8 cellular contexts compared by ENCODE assay signal in genomic region chr1:161158316-161159016, GRCh38. TPM values are rescaled to one million over a fixed set of nuclear protein-coding genes. Genes with fewer than 3 reads are reported as not detected.
DNase-seq lines count a peak whose midpoint lies in the region; ATAC-seq and TF ChIP-seq lines count a peak whose summit lies in the region.

No MANE protein-coding gene starts in this region.

- H3F3A ChIP-seq in DOHH2 (ENCODE audit: control insufficient read depth, insufficient read depth): peaks cover 16% of the 10 kb centered on the region

- H3K9ac ChIP-seq in OCI-LY3 (ENCODE audit: low read length): peak overlapping the region; percentile 84; the same call in 1 of the 2 replicates
- no peak overlapping the region for H3K9ac ChIP-seq in endocrine pancreas (ENCODE audit: control insufficient read depth, insufficient read depth, low read length)

- DNase-seq in osteoblast (ENCODE audit: insufficient read length, low spot score, missing footprints) (no peak), EL (no peak)

- H3K4me1 ChIP-seq in DOHH2 (ENCODE audit: control insufficient read depth, low read length): peaks cover 28% of the 10 kb centered on the region
- H3K4me1 ChIP-seq in OCI-LY3 (ENCODE audit: low read length): peaks cover 18% of the 10 kb centered on the region
- peaks cover 5% of the 10 kb centered on the region for H3K4me1 ChIP-seq in endocrine pancreas (ENCODE audit: control insufficient read depth, insufficient read depth, low read length)
- peaks cover 18% of the 10 kb centered on the region for H3K4me1 ChIP-seq in osteoblast (ENCODE audit: insufficient read depth, low read length)

- H3K9me3 ChIP-seq in DOHH2 (ENCODE audit: control insufficient read depth, insufficient read depth, low read length): no peaks in the 10 kb centered on the region
- no peaks in the 10 kb centered on the region for H3K9me3 ChIP-seq in OCI-LY3 (ENCODE audit: insufficient read depth, low read length)
- no peaks in the 10 kb centered on the region for H3K9me3 ChIP-seq in endocrine pancreas (ENCODE audit: control insufficient read depth, low read length)
- H3K9me3 ChIP-seq in osteoblast (ENCODE audit: low read depth, low read length): no peaks in the 10 kb centered on the region

- H3K9me2 ChIP-seq in DOHH2 (replicated peaks; ENCODE audit: control insufficient read depth, low read length): no peaks in the 10 kb centered on the region

- H3K4me2 ChIP-seq in DOHH2 (ENCODE audit: low read length): peak overlapping the region; percentile 69
- H3K4me2 ChIP-seq in OCI-LY3 (ENCODE audit: low read length): peak overlapping the region; percentile 89
- H3K4me2 ChIP-seq in osteoblast (ENCODE audit: insufficient read depth, low read length): peak overlapping the region; percentile 90

- ATAC-seq in GM18517 (IDR thresholded peaks at IDR 0.05; ENCODE audit: unreplicated experiment) (no peak), GM18511 (IDR thresholded peaks at IDR 0.05; ENCODE audit: unreplicated experiment) (no peak), HG02885 (IDR thresholded peaks at IDR 0.05; ENCODE audit: poor library complexity, unreplicated experiment) (no peak)

- no peaks in the 10 kb centered on the region for H4K20me1 ChIP-seq in DOHH2 (ENCODE audit: control insufficient read depth, insufficient read depth, low read depth, low read length)
- no peaks in the 10 kb centered on the region for H4K20me1 ChIP-seq in OCI-LY3 (ENCODE audit: insufficient read depth, low read length)
- H4K20me1 ChIP-seq in osteoblast (ENCODE audit: insufficient read depth, low read length): no peaks in the 10 kb centered on the region

- H3K79me2 ChIP-seq in DOHH2 (ENCODE audit: control insufficient read depth, low read length) (peaks cover 33% of the 10 kb centered on the region), OCI-LY3 (ENCODE audit: low read length) (peaks cover 31% of the 10 kb centered on the region), osteoblast (ENCODE audit: insufficient read depth, low read length) (peaks cover 37% of the 10 kb centered on the region)

- no peaks in the 10 kb centered on the region for H3K27me3 ChIP-seq in DOHH2 (ENCODE audit: control insufficient read depth, low read length)
- H3K27me3 ChIP-seq in OCI-LY3 (ENCODE audit: low read depth, low read length): no peaks in the 10 kb centered on the region
- H3K27me3 ChIP-seq in endocrine pancreas (ENCODE audit: control insufficient read depth, insufficient read depth, low read length): no peaks in the 10 kb centered on the region
- no peaks in the 10 kb centered on the region for H3K27me3 ChIP-seq in osteoblast (ENCODE audit: insufficient read depth, low read length)

- no peak for TF ChIP-seq CTCF in DOHH2 (IDR thresholded peaks at IDR 0.05; ENCODE audit: low read depth, low read length, poor library complexity, severe bottlenecking)
- no peak for TF ChIP-seq CTCF in OCI-LY3 (IDR thresholded peaks at IDR 0.05; ENCODE audit: low read depth, low read length)
- no peak for TF ChIP-seq CTCF in osteoblast (IDR thresholded peaks at IDR 0.05; ENCODE audit: extremely low read depth, low read depth, low read length)

- H3K4me3 ChIP-seq in DOHH2 (ENCODE audit: low read length): peak overlapping the region; percentile 81
- peak overlapping the region; percentile 86 for H3K4me3 ChIP-seq in OCI-LY3 (ENCODE audit: low read length)
- H3K4me3 ChIP-seq in endocrine pancreas (ENCODE audit: control insufficient read depth, insufficient read depth, low read length): peak overlapping the region; percentile 0
- H3K4me3 ChIP-seq in osteoblast (ENCODE audit: insufficient read depth, low read length): peak overlapping the region; percentile 91

- H2AFZ ChIP-seq in OCI-LY3 (ENCODE audit: low read depth, low read length) (no peak overlapping the region), osteoblast (ENCODE audit: low read length) (peak overlapping the region; percentile 99)

- H3K27ac ChIP-seq in DOHH2 (ENCODE audit: low read depth, low read length) (no peak overlapping the region), OCI-LY3 (ENCODE audit: low read length) (0 out of 2 replicates have a peak overlapping the region, but pooled peaks have one; percentile 19), osteoblast (ENCODE audit: low read depth, low read length) (peak overlapping the region; percentile 93)

- H3K36me3 ChIP-seq in DOHH2 (ENCODE audit: control insufficient read depth, low read length): peaks cover 47% of the 10 kb centered on the region
- peaks cover 17% of the 10 kb centered on the region for H3K36me3 ChIP-seq in OCI-LY3 (replicated peaks; ENCODE audit: low read depth, low read length)
- H3K36me3 ChIP-seq in endocrine pancreas (ENCODE audit: control insufficient read depth, insufficient read depth, low read length): no peaks in the 10 kb centered on the region
- H3K36me3 ChIP-seq in osteoblast (ENCODE audit: insufficient read depth, low read length): peaks cover 31% of the 10 kb centered on the region

RNA-seq across cellular contexts. Expression of gene USP21, which starts 0.8 kb away (rescaled TPM):
- total RNA-seq in osteoblast: 8.0 and 9.1 TPM in 2 replicates

RNA-seq across cellular contexts. Expression of gene UFC1, which starts 4.7 kb away (rescaled TPM):
- 87.5 and 95.2 TPM in 2 replicates for total RNA-seq in osteoblast

RNA-seq across cellular contexts. Expression of gene PPOX, which starts 7.8 kb away (rescaled TPM):
- total RNA-seq in osteoblast: 15.9 and 19.5 TPM in 2 replicates

RNA-seq across cellular contexts. Expression of gene B4GALT3, which starts 18.8 kb away (rescaled TPM):
- total RNA-seq in osteoblast: 18.5 and 18.9 TPM in 2 replicates

RNA-seq across cellular contexts. Expression of gene DEDD, which starts 26.0 kb away (rescaled TPM):
- 36.6 and 41.0 TPM in 2 replicates for total RNA-seq in osteoblast

Comparison
In these comparisons a context has a peak if more than half of its experiments do, and no peak if none do; other contexts are left out.
1. H3K4me3 ChIP-seq: peak in every context shown above with its lines; median percentile 91 in osteoblast; 86 in OCI-LY3; 81 in DOHH2; 0 in endocrine pancreas.